Comparison of ENCODE assay signal across 10 cellular contexts in the genomic region with DNA sequence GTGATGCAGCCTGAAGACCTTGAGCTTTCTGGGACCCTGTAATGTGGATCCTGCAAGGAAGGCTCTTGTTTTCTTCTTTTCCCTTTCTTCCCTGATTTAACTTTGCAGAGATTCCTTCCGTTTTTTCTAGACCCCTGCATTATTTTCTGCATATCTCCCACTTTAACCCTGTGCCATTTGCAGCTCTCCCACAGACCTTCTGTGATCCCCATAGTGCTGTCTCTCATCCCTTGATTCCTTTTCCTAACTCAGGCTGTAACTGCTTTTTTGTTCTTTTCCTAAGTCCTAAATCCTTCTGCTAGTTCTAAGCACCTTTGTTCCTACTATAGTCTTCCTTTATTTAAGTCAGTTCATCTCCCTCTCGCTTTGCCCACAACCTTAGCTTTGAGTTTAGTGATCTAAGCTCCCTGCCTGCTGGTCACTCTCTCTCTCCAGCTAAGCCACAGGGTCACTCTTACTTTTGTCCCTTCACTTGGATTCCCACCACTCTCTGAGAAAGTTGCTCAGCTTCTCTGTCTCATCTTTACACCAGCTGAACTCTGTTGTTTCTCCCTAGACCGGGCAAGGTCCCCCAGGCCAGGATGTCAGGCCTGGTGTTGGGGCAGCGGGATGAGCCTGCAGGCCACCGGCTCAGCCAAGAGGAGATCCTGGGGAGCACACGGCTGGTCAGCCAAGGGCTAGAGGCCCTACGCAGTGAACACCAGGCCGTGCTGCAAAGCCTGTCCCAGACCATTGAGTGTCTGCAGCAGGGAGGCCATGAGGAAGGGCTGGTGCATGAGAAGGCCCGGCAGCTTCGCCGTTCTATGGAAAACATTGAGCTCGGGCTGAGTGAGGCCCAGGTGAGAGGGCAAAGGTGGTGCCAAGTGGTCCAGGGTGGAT. TPM values are rescaled to one million over a fixed set of nuclear protein-coding genes. Genes with fewer than 3 reads are reported as not detected.
DNase-seq lines count a peak whose midpoint lies in the region; ATAC-seq, FAIRE-seq and TF ChIP-seq lines count a peak whose summit lies in the region.
"Had no signal": no experiment of that assay in that cellular context is flagged by ENCODE, and none has a peak within 500 bp of the region (broad histone marks: within the 10 kb centered on the region; RNA-seq: fewer than 3 reads in every experiment).

No MANE protein-coding gene starts in this region.

- WGBS in body of pancreas, 2 donors, result 62 to 69% methylated on average over 8 to 11 of the region's 12 CpGs

- H3K27ac ChIP-seq in right atrium auricular region (peak overlapping the region; percentile 94 to 95), body of pancreas (peak overlapping the region in 3 of 4 donors; percentile 77 to 94 (median 91)), muscle layer of duodenum (ENCODE audit: low read length) (peak overlapping the region; percentile 92), vagina (peak overlapping the region; percentile 89)

- TF ChIP-seq CTCF in right atrium auricular region (IDR thresholded peaks at IDR 0.05), result no peak
- no peak for TF ChIP-seq CTCF in body of pancreas (IDR thresholded peaks at IDR 0.05)
- TF ChIP-seq CTCF in vagina (IDR thresholded peaks at IDR 0.05), result no peak
- TF ChIP-seq CTCF in D721Med (IDR thresholded peaks at IDR 0.05; ENCODE audit: insufficient read depth, missing control alignments), result no peak

- TF ChIP-seq POLR2A in body of pancreas (IDR thresholded peaks at IDR 0.05) (no peak), vagina (IDR thresholded peaks at IDR 0.05) (no peak)

- FAIRE-seq in D721Med (lab: Jason Lieb, UNC), result no peak

- DNase-seq in right atrium auricular region (ENCODE audit: low spot score) (no peak), Right ventricle myocardium inferior (ENCODE audit: missing footprints) (no peak), body of pancreas (no peak), vagina (ENCODE audit: extremely low spot score in 2 of 2) (no peak), ACHN (no peak), D721Med (ENCODE audit: insufficient read length, low spot score) (no peak)
- DNase-seq: DMS 273 treated with DMSO at 0.1 percent for 48 hours, testis had no signal

- no peaks in the 10 kb centered on the region for H3K27me3 ChIP-seq in right atrium auricular region
- no peaks in the 10 kb centered on the region for H3K27me3 ChIP-seq in body of pancreas
- no peaks in the 10 kb centered on the region for H3K27me3 ChIP-seq in muscle layer of duodenum (ENCODE audit: low read depth, low read length)
- no peaks in the 10 kb centered on the region for H3K27me3 ChIP-seq in vagina
- H3K27me3 ChIP-seq: testis had no signal

- in situ Hi-C loops in ACHN (cut with HindIII; ENCODE audit: low pct_ligation_motif_present, low pct_unique_long_range_greater_than_20kb, low sequenced_read_pairs), result no loop called here

- peaks cover 48% of the 10 kb centered on the region for H3K36me3 ChIP-seq in right atrium auricular region
- peaks cover 0 to 2% of the 10 kb centered on the region in 2 donors for H3K36me3 ChIP-seq in body of pancreas (replicated peaks in 1 of 2; ENCODE audit: insufficient read depth in 1 of 2, low read depth in 2 of 2)
- peaks cover 10 to 29% of the 10 kb centered on the region in 2 donors for H3K36me3 ChIP-seq in muscle layer of duodenum (ENCODE audit: control insufficient read depth in 1 of 2, insufficient read depth in 2 of 2, low read length in 2 of 2)
- H3K36me3 ChIP-seq in vagina, result peaks cover 0 to 28% of the 10 kb centered on the region in 2 donors

- H3K4me3 ChIP-seq in right atrium auricular region (peak overlapping the region in 1 of 2 donors; percentile 95), body of pancreas (no peak overlapping the region), muscle layer of duodenum (ENCODE audit: low read depth in 1 of 2, low read length in 2 of 2) (peak overlapping the region; percentile 80 to 98), vagina (peak overlapping the region; percentile 75 to 82)

- intact Hi-C loops in Right ventricle myocardium inferior (cut with DNase I), result no loop called here
- intact Hi-C loops in body of pancreas (cut with DNase I), result no loop called here
- intact Hi-C loops in vagina (cut with DNase I), result no loop called here

- ATAC-seq in Right ventricle myocardium inferior (no peak), body of pancreas (no peak), HG02571 (IDR thresholded peaks at IDR 0.05; ENCODE audit: unreplicated experiment) (no peak)

- peaks cover 0 to 46% of the 10 kb centered on the region in 2 donors for H3K4me1 ChIP-seq in right atrium auricular region
- H3K4me1 ChIP-seq in body of pancreas, result peaks cover 28% of the 10 kb centered on the region
- H3K4me1 ChIP-seq in muscle layer of duodenum (ENCODE audit: control insufficient read depth in 1 of 2, insufficient read depth in 2 of 2, low read length in 2 of 2), result peaks cover 9 to 27% of the 10 kb centered on the region in 2 donors
- peaks cover 32% of the 10 kb centered on the region for H3K4me1 ChIP-seq in vagina

- H3K9me3 ChIP-seq in right atrium auricular region (no peaks in the 10 kb centered on the region), body of pancreas (no peaks in the 10 kb centered on the region), muscle layer of duodenum (ENCODE audit: control insufficient read depth in 1 of 2, low read length in 2 of 2) (no peaks in the 10 kb centered on the region), vagina (no peaks in the 10 kb centered on the region)
- H3K9me3 ChIP-seq: testis had no signal

RNA-seq across cellular contexts. Expression of gene KLC4, which starts 1.6 kb away (rescaled TPM):
- 10 to 100 TPM; 22.5 to 46.5 TPM for total RNA-seq in right atrium auricular region
- total RNA-seq in Right ventricle myocardium inferior, result 30.0 TPM
- total RNA-seq in body of pancreas, result 10 to 100 TPM; 19.8 to 33.5 TPM
- total RNA-seq in vagina, result 17.2 TPM

RNA-seq across cellular contexts. Expression of gene MRPL2, which starts 1.8 kb away (rescaled TPM):
- total RNA-seq in right atrium auricular region (10 to 100 TPM; 37.0 to 41.0 TPM), Right ventricle myocardium inferior (99.7 TPM), body of pancreas (10 to 100 TPM; 13.5 to 15.2 TPM), vagina (14.2 TPM)

RNA-seq across cellular contexts. Expression of gene CUL7, which starts 7.3 kb away (rescaled TPM):
- total RNA-seq in right atrium auricular region (1 to 10 TPM; 6.5 to 9.0 TPM), Right ventricle myocardium inferior (7.3 TPM), body of pancreas (10 to 100 TPM; 16.3 to 24.4 TPM), vagina (13.0 TPM)

RNA-seq across cellular contexts. Expression of gene PTK7, which starts 15.1 kb away (rescaled TPM):
- total RNA-seq in right atrium auricular region, result 10 to 100 TPM in 1 of 2 donors, 1 to 10 TPM in 1; 4.5 to 12.7 TPM
- total RNA-seq in Right ventricle myocardium inferior, result 1.7 TPM
- total RNA-seq in body of pancreas, result 10 to 100 TPM; 26.4 to 28.0 TPM
- total RNA-seq in vagina, result 62.1 TPM

RNA-seq across cellular contexts. Expression of gene RRP36, which starts 39.6 kb away (rescaled TPM):
- total RNA-seq in right atrium auricular region (10 to 100 TPM; 29.0 to 40.6 TPM), Right ventricle myocardium inferior (26.1 TPM), body of pancreas (10 to 100 TPM; 28.3 to 29.7 TPM), vagina (36.6 TPM)

Comparison
In these comparisons a context has a peak if more than half of its experiments do, and no peak if none do; other contexts are left out.
1. H3K4me3 ChIP-seq: peak in muscle layer of duodenum (2 of 2) and vagina (2 of 2); none in body of pancreas (0 of 2).
2. Peak in every context shown above with its lines, with median percentiles within 50 percentile points of each other: H3K27ac ChIP-seq.